17 cellular contexts compared by ENCODE assay signal in the genomic region with DNA sequence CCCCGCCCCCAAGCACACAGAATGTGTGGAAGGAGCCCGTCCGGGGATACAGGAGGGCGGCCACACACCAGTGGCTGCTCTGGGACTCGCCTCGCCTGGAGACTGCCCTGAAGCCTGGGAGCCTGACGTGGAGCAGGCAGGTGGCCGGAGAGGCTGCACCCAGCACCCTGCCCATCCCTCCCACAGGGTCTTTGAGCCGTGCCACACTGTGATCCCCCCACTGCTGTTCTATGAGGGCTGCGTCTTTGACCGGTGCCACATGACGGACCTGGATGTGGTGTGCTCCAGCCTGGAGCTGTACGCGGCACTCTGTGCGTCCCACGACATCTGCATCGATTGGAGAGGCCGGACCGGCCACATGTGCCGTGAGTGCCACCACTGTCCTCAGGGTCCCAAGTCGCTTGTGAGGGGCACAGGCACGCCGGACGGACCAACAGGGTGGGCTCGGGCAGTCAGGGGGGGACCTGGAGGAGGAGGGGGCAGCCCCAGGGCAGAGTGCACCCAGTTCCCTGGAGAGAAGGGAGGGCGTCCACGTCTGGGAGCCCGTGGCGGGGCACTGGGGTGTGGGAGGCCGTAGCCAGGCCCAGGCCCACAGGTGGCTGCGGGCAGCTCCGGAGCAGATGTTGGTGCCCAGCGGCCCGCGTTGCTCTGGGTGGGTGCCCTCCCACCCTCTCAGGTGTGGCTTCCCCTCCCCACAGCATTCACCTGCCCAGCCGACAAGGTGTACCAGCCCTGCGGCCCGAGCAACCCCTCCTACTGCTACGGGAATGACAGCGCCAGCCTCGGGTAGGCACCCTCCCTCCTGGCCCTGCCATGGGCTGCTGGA. TPM values are rescaled to one million over a fixed set of nuclear protein-coding genes. Genes with fewer than 3 reads are reported as not detected.
A peak's percentile ranks its signal among the peaks of the same experiment; 100 is the strongest.
DNase-seq lines count a peak whose midpoint lies in the region; ATAC-seq and TF ChIP-seq lines count a peak whose summit lies in the region.
"Had no signal": no experiment of that assay in that cellular context is flagged by ENCODE, and none has a peak within 500 bp of the region (broad histone marks: within the 10 kb centered on the region; RNA-seq: fewer than 3 reads in every experiment).

No MANE protein-coding gene starts in this region.

- no peaks in the 10 kb centered on the region for H4K20me1 ChIP-seq in OCI-LY7 (ENCODE audit: insufficient read depth, low read length)

- no peak for TF ChIP-seq CTCF in left ventricle myocardium inferior (IDR thresholded peaks at IDR 0.05; ENCODE audit: borderline replicate concordance)
- TF ChIP-seq CTCF in psoas muscle (IDR thresholded peaks at IDR 0.05) = no peak
- TF ChIP-seq CTCF in nephron progenitor cell (IDR thresholded peaks at IDR 0.05) = no peak
- TF ChIP-seq CTCF in OCI-LY7 (conservative IDR thresholded peaks at IDR 0.05; ENCODE audit: low read length) = no peak

- intact Hi-C loops in left ventricle myocardium inferior (cut with micrococcal nuclease) = no loop called here
- intact Hi-C loops in psoas muscle (cut with DNase I) = no loop called here
- intact Hi-C loops in OCI-LY7 (cut with micrococcal nuclease; ENCODE audit: unreplicated experiment) = no loop called here

- H3K4me2 ChIP-seq in OCI-LY7 (ENCODE audit: low read length) = no peak overlapping the region

- H3K36me3 ChIP-seq in H7 (replicated peaks; ENCODE audit: control insufficient read depth, insufficient read depth, low read length) = no peaks in the 10 kb centered on the region
- no peaks in the 10 kb centered on the region for H3K36me3 ChIP-seq in left ventricle myocardium inferior
- no peaks in the 10 kb centered on the region for H3K36me3 ChIP-seq in psoas muscle (ENCODE audit: insufficient read depth in 1 of 2, low read depth in 1 of 2)
- no peaks in the 10 kb centered on the region for H3K36me3 ChIP-seq in OCI-LY7 (ENCODE audit: insufficient read depth, low read length)
- H3K36me3 ChIP-seq: BE2C, neutrophil, WERI-Rb-1 had no signal

- H2AFZ ChIP-seq in OCI-LY7 (ENCODE audit: low read length) = no peak overlapping the region

- H3K9me3 Mint-ChIP-seq in nephron progenitor cell = peaks cover 10% of the 10 kb centered on the region
- H3K9me3 Mint-ChIP-seq: IgD-negative memory B cell had no signal

- no peaks in the 10 kb centered on the region for H3K27me3 Mint-ChIP-seq in nephron progenitor cell (ENCODE audit: low read depth, poor library complexity)
- H3K27me3 Mint-ChIP-seq: IgD-negative memory B cell had no signal

- no TSS peak for BruUV-seq in OCI-LY7 (replicated peaks; lab: Mats Ljungman, UMichigan)

- POLR2A ChIA-PET in OCI-LY7 (lab: Charles Lee) = no interaction called here

- ATAC-seq in psoas muscle (no peak), GM18519 (IDR thresholded peaks at IDR 0.05; ENCODE audit: low FRiP score, unreplicated experiment) (no peak)
- ATAC-seq: HCT116 had no signal

- peak; percentile 14 for DNase-seq in D341Med (ENCODE audit: low spot score)
- DNase-seq in H7 = peak; percentile 50
- DNase-seq in left ventricle myocardium inferior = peak; percentile 9
- peak; percentile 10 to 35 for DNase-seq in psoas muscle
- no peak for DNase-seq in nephron progenitor cell
- DNase-seq in OCI-LY7 (ENCODE audit: low spot score) = no peak
- DNase-seq: BE2C; Calu3; NCI-H1930; NCI-H510A; stimulated activated CD4-positive, alpha-beta T cell treated with anti-CD3 and anti-CD28 coated beads, Interleukin-2, amount 100 ng/mL, for 24 hours; WERI-Rb-1 had no signal

- no peaks in the 10 kb centered on the region for H3K4me1 Mint-ChIP-seq in nephron progenitor cell
- H3K4me1 Mint-ChIP-seq: IgD-negative memory B cell had no signal

- H3K79me2 ChIP-seq in OCI-LY7 (ENCODE audit: insufficient read depth, low read depth, low read length) = no peaks in the 10 kb centered on the region

- no peaks in the 10 kb centered on the region for H3K4me1 ChIP-seq in left ventricle myocardium inferior
- H3K4me1 ChIP-seq in psoas muscle = no peaks in the 10 kb centered on the region
- H3K4me1 ChIP-seq in OCI-LY7 (ENCODE audit: insufficient read depth, low read length, poor library complexity, severe bottlenecking) = no peaks in the 10 kb centered on the region
- H3K4me1 ChIP-seq: BE2C had no signal

- H3K9me3 ChIP-seq in left ventricle myocardium inferior (replicated peaks) = no peaks in the 10 kb centered on the region
- no peaks in the 10 kb centered on the region for H3K9me3 ChIP-seq in psoas muscle
- no peaks in the 10 kb centered on the region for H3K9me3 ChIP-seq in OCI-LY7 (ENCODE audit: low read length)
- H3K9me3 ChIP-seq: BE2C, neutrophil had no signal

- H3K27ac ChIP-seq in left ventricle myocardium inferior (replicated peaks) = no peak overlapping the region
- H3K27ac ChIP-seq in psoas muscle = no peak overlapping the region
- no peak overlapping the region for H3K27ac ChIP-seq in OCI-LY7 (ENCODE audit: low read depth, low read length, poor library complexity, severe bottlenecking)
- H3K27ac ChIP-seq: HL-60, neutrophil, WERI-Rb-1 had no signal

- WGBS in psoas muscle, 3 donors = 84 to 87% (median 86%) methylated on average over 29 to 41 of the region's 41 CpGs

- H3K9me2 ChIP-seq in OCI-LY7 (ENCODE audit: insufficient read depth, low read length) = no peaks in the 10 kb centered on the region

- H3K27me3 ChIP-seq in H7 (ENCODE audit: control insufficient read depth, insufficient read depth, low read length) (no peaks in the 10 kb centered on the region), left ventricle myocardium inferior (ENCODE audit: low read depth) (peaks cover 86% of the 10 kb centered on the region), psoas muscle (ENCODE audit: insufficient read depth in 3 of 3, low read length in 2 of 3) (peaks cover 0 to 62% (median 9%) of the 10 kb centered on the region in 3 donors)
- H3K27me3 ChIP-seq: neutrophil had no signal

- H3K4me3 Mint-ChIP-seq in nephron progenitor cell = no peak overlapping the region

- CTCF ChIA-PET in OCI-LY7 (lab: Charles Lee; ENCODE audit: unreplicated experiment) = no interaction called here

- no peak overlapping the region for H3K27ac Mint-ChIP-seq in nephron progenitor cell
- H3K27ac Mint-ChIP-seq: IgD-negative memory B cell had no signal

- H3K36me3 Mint-ChIP-seq in nephron progenitor cell (ENCODE audit: low read depth) = no peaks in the 10 kb centered on the region
- H3K36me3 Mint-ChIP-seq: IgD-negative memory B cell had no signal

- no peak overlapping the region for H3K4me3 ChIP-seq in H7 (ENCODE audit: insufficient read depth, low read depth, low read length)
- H3K4me3 ChIP-seq in left ventricle myocardium inferior = no peak overlapping the region
- no peak overlapping the region for H3K4me3 ChIP-seq in psoas muscle
- no peak overlapping the region for H3K4me3 ChIP-seq in OCI-LY7 (ENCODE audit: low read depth, low read length, poor library complexity, severe bottlenecking)

RNA-seq across cellular contexts. Expression of gene MUC5B, which starts 27.0 kb away (rescaled TPM):
- total RNA-seq in H7 (2014; rRNA removed; shearing (Covaris generic)) = under 0.01 and 0.07 TPM in 2 replicates
- total RNA-seq in left ventricle myocardium inferior (not detected), psoas muscle (under 1 TPM in 3 of 4 donors, not detected in 1; 0.02 to 0.41 (median 0.20) TPM), OCI-LY7 (2022) (0.02 TPM in 1 of 2 replicates, not detected in the other)
- under 1 TPM in 1 of 3 donors, not detected in 2; under 0.01 TPM for polyA plus RNA-seq in psoas muscle
- under 0.01 TPM in 1 of 2 replicates, not detected in the other for total RNA-seq in OCI-LY7 (2014; rRNA removed; shearing (Covaris generic))
- polyA plus RNA-seq: IgD-negative memory B cell had no signal

RNA-seq across cellular contexts. Expression of gene MUC5AC, which starts 38.1 kb away (rescaled TPM):
- not detected in 2 replicates for total RNA-seq in H7 (2014; rRNA removed; shearing (Covaris generic))
- total RNA-seq in left ventricle myocardium inferior (not detected), psoas muscle (under 1 TPM in 1 of 4 donors, not detected in 3; 0.02 TPM), OCI-LY7 (2022) (not detected in 2 replicates)
- not detected for polyA plus RNA-seq in psoas muscle
- not detected in 2 replicates for total RNA-seq in OCI-LY7 (2014; rRNA removed; shearing (Covaris generic))
- polyA plus RNA-seq: IgD-negative memory B cell had no signal

Comparison
In these comparisons a context has a peak if more than half of its experiments do, and no peak if none do; other contexts are left out.
1. DNase-seq: peak in D341Med (single experiment), H7 (single experiment), left ventricle myocardium inferior (single experiment) and psoas muscle (2 of 2); none in nephron progenitor cell (single experiment) and OCI-LY7 (single experiment).